In genomic region chr17:75666959-75667790, GRCh38 we compare ENCODE assay signal across 8 cellular contexts. TPM values are rescaled to one million over a fixed set of nuclear protein-coding genes. Genes with fewer than 3 reads are reported as not detected.
DNase-seq lines count a peak whose midpoint lies in the region; ATAC-seq and TF ChIP-seq lines count a peak whose summit lies in the region.

RECQL5 (minus strand) TSS chr17:75667154; CDS start chr17:75666557, 597 bp downstream.
SAP30BP (plus strand) TSS chr17:75667338; CDS start chr17:75667373, 35 bp downstream.

- TF ChIP-seq CTCF in Peyer's patch (IDR thresholded peaks at IDR 0.05): peak in 1 of 6 experiments; percentile 3

- H3K36me3 Mint-ChIP-seq in activated T-cell treated with anti-CD3 and anti-CD28 coated beads, Interleukin-2, amount 50 U/mL, for 4 hours (ENCODE audit: insufficient read depth): peaks cover 25% of the 10 kb centered on the region

- H3K36me3 ChIP-seq in KOPT-K1 (ENCODE audit: insufficient read depth, low read length): peaks cover 54% of the 10 kb centered on the region
- peaks cover 0 to 42% (median 0%) of the 10 kb centered on the region in 3 donors for H3K36me3 ChIP-seq in Peyer's patch
- peaks cover 8 to 11% of the 10 kb centered on the region in 2 donors for H3K36me3 ChIP-seq in esophagus (ENCODE audit: control insufficient read depth in 2 of 2, insufficient read depth in 2 of 2, low read length in 1 of 2)
- H3K36me3 ChIP-seq in mucosa of rectum (ENCODE audit: control insufficient read depth in 2 of 2, insufficient read depth in 2 of 2, low read length in 2 of 2): peaks cover 34 to 36% of the 10 kb centered on the region in 2 donors

- peaks cover 31% of the 10 kb centered on the region for H3K4me1 Mint-ChIP-seq in activated T-cell treated with anti-CD3 and anti-CD28 coated beads, Interleukin-2, amount 50 U/mL, for 4 hours (ENCODE audit: low read depth)

- no peaks in the 10 kb centered on the region for H3K27me3 ChIP-seq in Peyer's patch
- no peaks in the 10 kb centered on the region for H3K27me3 ChIP-seq in esophagus (ENCODE audit: control insufficient read depth in 1 of 2, insufficient read depth in 2 of 2, low read length in 2 of 2)
- no peaks in the 10 kb centered on the region for H3K27me3 ChIP-seq in mucosa of rectum (ENCODE audit: control insufficient read depth in 2 of 2, insufficient read depth in 2 of 2, low read length in 2 of 2)

- peak; percentile 74 for ATAC-seq in GM21737 (IDR thresholded peaks at IDR 0.05; ENCODE audit: unreplicated experiment)
- ATAC-seq in activated T-cell treated with anti-CD3 and anti-CD28 coated beads, Interleukin-2, amount 50 U/mL, for 4 hours: peak; percentile 100

- H3K4me3 Mint-ChIP-seq in activated T-cell treated with anti-CD3 and anti-CD28 coated beads, Interleukin-2, amount 50 U/mL, for 4 hours: peak within 1 kb of the TSS; percentile 76

- peak within 1 kb of the TSS; percentile 89 to 91 for H3K9ac ChIP-seq in mucosa of rectum (ENCODE audit: low read depth in 1 of 2, low read length in 2 of 2)

- H3K4me1 ChIP-seq in Peyer's patch (peaks cover 0 to 26% (median 6%) of the 10 kb centered on the region in 4 donors), esophagus (ENCODE audit: control insufficient read depth in 2 of 2, insufficient read depth in 2 of 2, low read length in 1 of 2) (peaks cover 0 to 5% of the 10 kb centered on the region in 2 donors), mucosa of rectum (ENCODE audit: control insufficient read depth in 2 of 2, insufficient read depth in 2 of 2, low read length in 2 of 2) (peaks cover 15 to 18% of the 10 kb centered on the region in 2 donors)

- peak; percentile 83 to 85 for TF ChIP-seq POLR2A in Peyer's patch (IDR thresholded peaks at IDR 0.05)

- H3K9me3 ChIP-seq in KOPT-K1 (ENCODE audit: insufficient read depth, low read length, poor library complexity, severe bottlenecking): no peaks in the 10 kb centered on the region
- H3K9me3 ChIP-seq in Peyer's patch: no peaks in the 10 kb centered on the region
- no peaks in the 10 kb centered on the region for H3K9me3 ChIP-seq in esophagus (ENCODE audit: control insufficient read depth in 2 of 2, insufficient read depth in 1 of 2, low read depth in 1 of 2, low read length in 1 of 2)
- no peaks in the 10 kb centered on the region for H3K9me3 ChIP-seq in mucosa of rectum (ENCODE audit: control insufficient read depth in 2 of 2, low read length in 2 of 2)

- H3K27me3 Mint-ChIP-seq in activated T-cell treated with anti-CD3 and anti-CD28 coated beads, Interleukin-2, amount 50 U/mL, for 4 hours (ENCODE audit: low read depth): no peaks in the 10 kb centered on the region

- H3K27ac ChIP-seq in KOPT-K1 (ENCODE audit: low read depth, low read length, poor library complexity, severe bottlenecking) (peak within 1 kb of the TSS; percentile 73), Peyer's patch (peak within 1 kb of the TSS; percentile 81 to 91 (median 86)), esophagus (ENCODE audit: low read depth in 2 of 2, low read length in 1 of 2) (peak within 1 kb of the TSS; percentile 85 to 98), mucosa of rectum (ENCODE audit: low read depth in 2 of 2, low read length in 2 of 2) (peak within 1 kb of the TSS; percentile 82 to 87)

- no peaks in the 10 kb centered on the region for H3K9me3 Mint-ChIP-seq in activated T-cell treated with anti-CD3 and anti-CD28 coated beads, Interleukin-2, amount 50 U/mL, for 4 hours

- WGBS in esophagus, 2 donors: 0 to 1% methylated on average over 55 of the region's 55 CpGs

- DNase-seq in DMS53 (lab: John Stamatoyannopoulos, UW): peak; percentile 99
- peak; percentile 96 to 99 (median 99) for DNase-seq in Peyer's patch
- peak; percentile 99 for DNase-seq in activated T-cell treated with anti-CD3 and anti-CD28 coated beads, Interleukin-2, amount 50 U/mL, for 4 hours
- peak; percentile 99 for DNase-seq in stimulated activated CD8-positive, alpha-beta memory T cell treated with anti-CD3 and anti-CD28 coated beads, Interleukin-4, amount 100 ng/mL, for 48 hours

- H3K4me3 ChIP-seq in Peyer's patch (peak within 1 kb of the TSS; percentile 85 to 98 (median 92)), esophagus (ENCODE audit: low read depth in 1 of 2, low read length in 2 of 2) (peak within 1 kb of the TSS; percentile 85 to 89), mucosa of rectum (ENCODE audit: low read length in 2 of 2) (peak within 1 kb of the TSS; percentile 91 to 97)

RNA-seq across cellular contexts. Expression of gene RECQL5, which starts in this region (rescaled TPM):
- total RNA-seq in Peyer's patch: 10 to 100 TPM; 26.3 to 85.0 (median 44.1) TPM
- 10 to 100 TPM; 20.7 to 26.1 (median 21.8) TPM for total RNA-seq in activated T-cell treated with anti-CD3 and anti-CD28 coated beads, Interleukin-2, amount 50 U/mL, for 4 hours
- 100 to 1,000 TPM in 1 of 2 donors, 10 to 100 TPM in 1; 46.9 to 136 TPM for polyA plus RNA-seq in esophagus

RNA-seq across cellular contexts. Expression of gene SAP30BP, which starts in this region (rescaled TPM):
- total RNA-seq in Peyer's patch: 100 to 1,000 TPM in 2 of 4 donors, 10 to 100 TPM in 2; 65.3 to 117 (median 101) TPM
- 100 to 1,000 TPM; 115 to 124 (median 119) TPM for total RNA-seq in activated T-cell treated with anti-CD3 and anti-CD28 coated beads, Interleukin-2, amount 50 U/mL, for 4 hours
- polyA plus RNA-seq in esophagus: 10 to 100 TPM; 63.4 to 68.4 TPM

Comparison
In these comparisons a context has a peak if more than half of its experiments do, and no peak if none do; other contexts are left out.
1. Peak in every context shown above with its lines: DNase-seq, ATAC-seq, H3K4me3 ChIP-seq and H3K27ac ChIP-seq.